In genomic region chr10:132715791-132716680, GRCh38 we compare ENCODE assay signal across 27 cellular contexts.
DNase-seq lines count a peak whose midpoint lies in the region; ATAC-seq and TF ChIP-seq lines count a peak whose summit lies in the region.
"Had no signal": no experiment of that assay in that cellular context is flagged by ENCODE, and none has a peak within 500 bp of the region (broad histone marks: within the 10 kb centered on the region; RNA-seq: fewer than 3 reads in every experiment).

No MANE protein-coding gene starts in this region.

- H3K9me3 ChIP-seq in right atrium auricular region (no peaks in the 10 kb centered on the region), heart left ventricle (no peaks in the 10 kb centered on the region), neural progenitor cell (ENCODE audit: low read depth) (no peaks in the 10 kb centered on the region)
- H3K9me3 ChIP-seq: pancreas, SJCRH30, thyroid gland had no signal

- TF ChIP-seq CTCF in right atrium auricular region (IDR thresholded peaks at IDR 0.05) (no peak), heart left ventricle (IDR thresholded peaks at IDR 0.05) (no peak), neural progenitor cell (IDR thresholded peaks at IDR 0.05) (no peak), type B pancreatic cell (conservative IDR thresholded peaks at IDR 0.05) (no peak)

- H3K4me3 Mint-ChIP-seq in neural progenitor cell = peak overlapping the region; percentile 5
- H3K4me3 Mint-ChIP-seq in type B pancreatic cell = no peak overlapping the region
- H3K4me3 Mint-ChIP-seq: activated naive CD4-positive, alpha-beta T cell treated with anti-CD3 and anti-CD28 coated beads for 36 hours; activated T-cell treated with anti-CD3 and anti-CD28 coated beads, Interleukin-2, amount 50 U/mL, for 4 hours; HFFc6; stimulated activated naive B cell treated with anti-CD40 and anti-IgM and Interleukin-4, amounts not matched to agents 10 μg/mL and 1 μg/mL and 100 μg/mL, for 72 hours; T-helper 1 cell treated with Interleukin-12 subunit alpha and Interleukin-12 subunit beta and Interleukin-4 antibody, amounts not matched to agents 30 μg/mL and 1 μg/mL, for 36 hours had no signal

- H4K20me1 ChIP-seq in neural progenitor cell (ENCODE audit: low read depth) = peaks cover 56% of the 10 kb centered on the region

- H3K27ac Mint-ChIP-seq in neural progenitor cell = no peak overlapping the region
- no peak overlapping the region for H3K27ac Mint-ChIP-seq in type B pancreatic cell
- H3K27ac Mint-ChIP-seq: activated naive CD4-positive, alpha-beta T cell treated with anti-CD3 and anti-CD28 coated beads for 36 hours; HFFc6; stimulated activated naive B cell treated with anti-CD40 and anti-IgM and Interleukin-4, amounts not matched to agents 10 μg/mL and 1 μg/mL and 100 μg/mL, for 72 hours; T-helper 1 cell treated with Interleukin-12 subunit alpha and Interleukin-12 subunit beta and Interleukin-4 antibody, amounts not matched to agents 30 μg/mL and 1 μg/mL, for 36 hours had no signal

- H3K9ac ChIP-seq in neural progenitor cell = no peak overlapping the region

- peak; percentile 43 for DNase-seq in Right ventricle myocardium superior
- DNase-seq in right atrium auricular region (ENCODE audit: low spot score) = no peak
- DNase-seq in heart left ventricle = peak in 4 of 5 donors; percentile 4 to 44 (median 24)
- no peak for DNase-seq in neural progenitor cell (ENCODE audit: low spot score)
- DNase-seq in type B pancreatic cell (ENCODE audit: extremely low spot score, unreplicated experiment) = peak; percentile 44
- DNase-seq in SIG-M5 (lab: John Stamatoyannopoulos, UW) = no peak
- DNase-seq in NK-92 treated with Interleukin-12 subunit alpha and Interleukin-12 subunit beta, amount 100 ng/mL, for 24 hours (lab: John Stamatoyannopoulos, UW) = no peak
- DNase-seq: 8988T; activated naive CD4-positive, alpha-beta T cell treated with anti-CD3 and anti-CD28 coated beads for 36 hours; activated T-cell treated with anti-CD3 and anti-CD28 coated beads, Interleukin-2, amount 50 U/mL, for 4 hours; DMS79 treated with DMSO at 0.1 percent for 48 hours; HFFc6; mammary epithelial cell; NCI-H1092; NCI-H2029 treated with DMSO at 0.1 percent for 48 hours; NCI-H82; OCI-M1; SJCRH30; stimulated activated CD4-positive, alpha-beta T cell treated with anti-CD3 and anti-CD28 coated beads, Interleukin-2, amount 100 ng/mL, for 24 hours; stimulated activated naive B cell treated with anti-CD40 and anti-IgM and Interleukin-4, amounts not matched to agents 10 μg/mL and 1 μg/mL and 100 μg/mL, for 72 hours; thyroid gland had no signal

- peaks cover 15% of the 10 kb centered on the region for H3K27me3 Mint-ChIP-seq in neural progenitor cell (ENCODE audit: insufficient read depth, low read depth)
- H3K27me3 Mint-ChIP-seq in type B pancreatic cell = peaks cover 13% of the 10 kb centered on the region
- H3K27me3 Mint-ChIP-seq: stimulated activated naive B cell treated with anti-CD40 and anti-IgM and Interleukin-4, amounts not matched to agents 10 μg/mL and 1 μg/mL and 100 μg/mL, for 72 hours had no signal

- H3K27me3 ChIP-seq in right atrium auricular region (no peaks in the 10 kb centered on the region), heart left ventricle (no peaks in the 10 kb centered on the region), neural progenitor cell (peaks cover 70% of the 10 kb centered on the region)
- H3K27me3 ChIP-seq: cardiac muscle cell, pancreas, SJCRH30, thyroid gland had no signal

- H3K4me3 ChIP-seq in right atrium auricular region (no peak overlapping the region), heart left ventricle (no peak overlapping the region), neural progenitor cell (no peak overlapping the region)
- H3K4me3 ChIP-seq: cardiac muscle cell, GM12878, pancreas, SJCRH30, thyroid gland had no signal

- H3F3A ChIP-seq in neural progenitor cell (ENCODE audit: low read depth) = peaks cover 22% of the 10 kb centered on the region

- peaks cover 56% of the 10 kb centered on the region for H3K4me1 Mint-ChIP-seq in neural progenitor cell
- no peaks in the 10 kb centered on the region for H3K4me1 Mint-ChIP-seq in type B pancreatic cell (ENCODE audit: unreplicated experiment)

- no peak overlapping the region for H3K27ac ChIP-seq in right atrium auricular region
- H3K27ac ChIP-seq in heart left ventricle = no peak overlapping the region
- no peak overlapping the region for H3K27ac ChIP-seq in neural progenitor cell
- H3K27ac ChIP-seq: cardiac muscle cell, epithelial cell of prostate, pancreas, SJCRH30, thyroid gland had no signal

- no peaks in the 10 kb centered on the region for H3K79me2 ChIP-seq in neural progenitor cell (ENCODE audit: low read depth)

- H3K9me3 Mint-ChIP-seq in neural progenitor cell (peaks cover 3% of the 10 kb centered on the region), type B pancreatic cell (no peaks in the 10 kb centered on the region)
- H3K9me3 Mint-ChIP-seq: activated naive CD4-positive, alpha-beta T cell treated with anti-CD3 and anti-CD28 coated beads for 36 hours; activated T-cell treated with anti-CD3 and anti-CD28 coated beads, Interleukin-2, amount 50 U/mL, for 4 hours; stimulated activated naive B cell treated with anti-CD40 and anti-IgM and Interleukin-4, amounts not matched to agents 10 μg/mL and 1 μg/mL and 100 μg/mL, for 72 hours had no signal

- TF ChIP-seq POLR2A in heart left ventricle (IDR thresholded peaks at IDR 0.05) = no peak

- intact Hi-C loops in Right ventricle myocardium superior (cut with DNase I) (no loop called here), heart left ventricle (cut with DNase I) (no loop called here)

- no peak overlapping the region for H3K4me2 ChIP-seq in neural progenitor cell

- no peaks in the 10 kb centered on the region for H3K4me1 ChIP-seq in right atrium auricular region
- H3K4me1 ChIP-seq in heart left ventricle = peaks cover 0 to 3% (median 0%) of the 10 kb centered on the region in 12 donors
- peaks cover 20% of the 10 kb centered on the region for H3K4me1 ChIP-seq in neural progenitor cell
- H3K4me1 ChIP-seq: pancreas, SJCRH30, thyroid gland had no signal

- 74 to 86% (median 82%) methylated on average over 41 to 47 of the region's 47 CpGs for WGBS in heart left ventricle, 4 donors

- H2AFZ ChIP-seq in neural progenitor cell (replicated peaks) = no peak overlapping the region

- peak; percentile 18 for ATAC-seq in Right ventricle myocardium superior (ENCODE audit: poor library complexity)
- ATAC-seq in heart left ventricle = no peak
- no peak for ATAC-seq in GM19463 (IDR thresholded peaks at IDR 0.05; ENCODE audit: unreplicated experiment)
- ATAC-seq: activated T-cell treated with anti-CD3 and anti-CD28 coated beads, Interleukin-2, amount 50 U/mL, for 4 hours; GM12878; pancreas; stimulated activated naive B cell treated with anti-CD40 and anti-IgM and Interleukin-4, amounts not matched to agents 10 μg/mL and 1 μg/mL and 100 μg/mL, for 72 hours had no signal

- H3K36me3 Mint-ChIP-seq in neural progenitor cell = peaks cover 5% of the 10 kb centered on the region
- H3K36me3 Mint-ChIP-seq in type B pancreatic cell = peaks cover 7% of the 10 kb centered on the region

- H3K36me3 ChIP-seq in right atrium auricular region (peaks cover 15% of the 10 kb centered on the region), heart left ventricle (peaks cover 0 to 33% (median 11%) of the 10 kb centered on the region in 9 donors), neural progenitor cell (no peaks in the 10 kb centered on the region)
- H3K36me3 ChIP-seq: cardiac muscle cell, SJCRH30, thyroid gland had no signal

Comparison
In these comparisons a context has a peak if more than half of its experiments do, and no peak if none do; other contexts are left out.
1. DNase-seq: peak in Right ventricle myocardium superior (single experiment), heart left ventricle (4 of 5) and type B pancreatic cell (single experiment); none in right atrium auricular region (single experiment), neural progenitor cell (single experiment), SIG-M5 (single experiment) and NK-92 treated with Interleukin-12 subunit alpha and Interleukin-12 subunit beta, amount 100 ng/mL, for 24 hours (single experiment).